ENCODE assay signal across 8 cellular contexts in genomic region chr10:72259491-72260214, GRCh38. TPM values are rescaled to one million over a fixed set of nuclear protein-coding genes. Genes with fewer than 3 reads are reported as not detected.
A peak's percentile ranks its signal among the peaks of the same experiment; 100 is the strongest.
DNase-seq lines count a peak whose midpoint lies in the region; ATAC-seq, FAIRE-seq and TF ChIP-seq lines count a peak whose summit lies in the region.

No MANE protein-coding gene starts in this region.

- H3K79me2 ChIP-seq in PC-3 (ENCODE audit: low read length) (no peaks in the 10 kb centered on the region), H1 (ENCODE audit: control insufficient read depth in 1 of 2, insufficient read depth in 2 of 2, low read length in 2 of 2) (no peaks in the 10 kb centered on the region)

- H4K91ac ChIP-seq in H1 (replicated peaks; ENCODE audit: insufficient read length, low read length), result peak overlapping the region; percentile 79

- H4K20me1 ChIP-seq in PC-3 (ENCODE audit: low read length) (no peaks in the 10 kb centered on the region), H1 (replicated peaks in 1 of 2; ENCODE audit: control insufficient read depth in 1 of 2, insufficient read depth in 2 of 2, low read length in 2 of 2) (no peaks in the 10 kb centered on the region)

- H2BK12ac ChIP-seq in H1 (ENCODE audit: low read depth, low read length), result peak overlapping the region; percentile 99

- peak overlapping the region; percentile 97 for H2BK5ac ChIP-seq in H1 (ENCODE audit: low read depth, low read length)

- no peaks in the 10 kb centered on the region for H3K9me3 ChIP-seq in PC-3 (ENCODE audit: low read length)
- H3K9me3 ChIP-seq in H1 (ENCODE audit: insufficient read depth in 2 of 2, low read depth in 1 of 2, low read length in 1 of 2), result no peaks in the 10 kb centered on the region

- H3K4me3 ChIP-seq in PC-3 (ENCODE audit: low read length), result no peak overlapping the region
- no peak overlapping the region; a peak in 1 of 8 replicates for H3K4me3 ChIP-seq in H1 (ENCODE audit: extremely low read depth in 1 of 4, insufficient read depth in 2 of 4, low read depth in 3 of 4, low read length in 4 of 4)
- H3K4me3 ChIP-seq in H7 (ENCODE audit: insufficient read depth, low read depth, low read length), result no peak overlapping the region

- 80% methylated on average over 4 of the region's 4 CpGs; no CpG with 5 or more reads in 1 of the 2 experiments for WGBS in H1 (ENCODE audit: extremely low coverage in 1 of 2, insufficient coverage in 1 of 2, insufficient read length in 1 of 2, insufficient replicate concordance in 2 of 2, low coverage in 1 of 2, low lambda C conversion rate in 2 of 2, missing lambda C conversion rate in 1 of 2), 2 experiments

- H4K8ac ChIP-seq in H1 (ENCODE audit: extremely low read depth, insufficient read depth, low read length), result no peak overlapping the region

- no peaks in the 10 kb centered on the region for H3K27me3 ChIP-seq in PC-3 (ENCODE audit: low read length)
- no peaks in the 10 kb centered on the region for H3K27me3 ChIP-seq in H1 (replicated peaks in 1 of 4; ENCODE audit: control insufficient read depth in 3 of 4, extremely low read depth in 1 of 4, insufficient read depth in 3 of 4, low read length in 3 of 4)
- no peaks in the 10 kb centered on the region for H3K27me3 ChIP-seq in H7 (ENCODE audit: control insufficient read depth, insufficient read depth, low read length)

- H2AFZ ChIP-seq in PC-3 (ENCODE audit: low read length) (no peak overlapping the region), H1 (ENCODE audit: low read length) (no peak overlapping the region)

- DNase-seq in GM03348 (ENCODE audit: low spot score) (peak; percentile 61), PC-3 (no peak), H1 (ENCODE audit: low read depth in 1 of 2, low spot score in 2 of 2) (no peak), occipital lobe (lab: John Stamatoyannopoulos, UW) (peak; percentile 41), HEK293T (ENCODE audit: extremely low spot score) (no peak), DMS53 (lab: John Stamatoyannopoulos, UW) (no peak), H7 (no peak)

- H3K4me1 ChIP-seq in PC-3 (ENCODE audit: insufficient read depth, low read length), result peaks cover 19% of the 10 kb centered on the region
- peaks cover 15 to 32% (median 27%) of the 10 kb centered on the region in 4 experiments for H3K4me1 ChIP-seq in H1 (replicated peaks in 1 of 4; ENCODE audit: control insufficient read depth in 3 of 4, insufficient read depth in 4 of 4, low read length in 3 of 4)

- H2BK120ac ChIP-seq in H1 (replicated peaks; ENCODE audit: low read depth, low read length), result peak overlapping the region; percentile 71

- peak overlapping the region; percentile 98; the same call in 1 of the 2 replicates for H2BK20ac ChIP-seq in H1 (ENCODE audit: low read length)

- peak overlapping the region; percentile 84 for H4K5ac ChIP-seq in H1 (ENCODE audit: insufficient read length, low read depth, low read length)

- H3K4me2 ChIP-seq in PC-3 (ENCODE audit: low read length) (no peak overlapping the region), H1 (ENCODE audit: insufficient read depth in 1 of 2, low read depth in 2 of 2, low read length in 2 of 2) (peak overlapping the region in 1 of 2 experiments; percentile 74; a peak in 3 of 4 replicates)

- H3K79me1 ChIP-seq in H1 (ENCODE audit: low read depth, low read length), result no peaks in the 10 kb centered on the region

- H2AK5ac ChIP-seq in H1 (ENCODE audit: low read depth, low read length), result peak overlapping the region; percentile 18

- H3K9ac ChIP-seq in PC-3 (ENCODE audit: low read length), result peak overlapping the region; percentile 38; the same call in 1 of the 2 replicates
- peak overlapping the region in 3 of 4 experiments; percentile 5 to 62 (median 50); a peak in 2 of 7 replicates for H3K9ac ChIP-seq in H1 (replicated peaks in 1 of 4; ENCODE audit: extremely low read depth in 1 of 4, low read depth in 3 of 4, low read length in 3 of 4)

- H3K14ac ChIP-seq in H1 (ENCODE audit: insufficient read length), result no peak overlapping the region

- no peak for ATAC-seq in PC-3
- ATAC-seq in GM21576 (IDR thresholded peaks at IDR 0.05; ENCODE audit: unreplicated experiment), result no peak

- BruUV-seq in PC-3 (replicated peaks; lab: Mats Ljungman, UMichigan), result no TSS peak

- CTCF ChIA-PET in PC-3 (lab: Charles Lee), result interaction anchor here (0.6 kb wide), 1 partner anchor 14 kb away, joined by 3 read pairs; the partner anchor contains the start of gene DDIT4
- CTCF ChIA-PET in H1 (lab: Charles Lee; ENCODE audit: partially characterized antibody), result interaction anchor here (0.8 to 4.4 kb wide), 16 partner anchors 12 to 211 kb away, joined by 3 to 39 read pairs (median 5); partner anchors contain the start of gene DDIT4
- CTCF ChIA-PET in HEK293T (lab: Yijun Ruan, JAX), result interaction anchor here (0.6 to 1.3 kb wide), 3 partner anchors 16 to 134 kb away, joined by 3 to 5 read pairs (median 5); no protein-coding TSS in a partner anchor

- no peak for FAIRE-seq in H1 (lab: Jason Lieb, UNC)

- H3K27ac ChIP-seq in PC-3 (ENCODE audit: low read length), result peak overlapping the region; percentile 78
- H3K27ac ChIP-seq in H1 (ENCODE audit: low read depth, low read length), result peak overlapping the region; percentile 87

- H3K56ac ChIP-seq in H1 (replicated peaks; ENCODE audit: insufficient read length, low read depth, low read length), result no peak overlapping the region

- peak overlapping the region; percentile 95 for H3K18ac ChIP-seq in H1 (ENCODE audit: extremely low read depth, low read length)

- intact Hi-C loops in PC-3 (cut with micrococcal nuclease), result no loop called here

- no peak for TF ChIP-seq POLR2A in H1 (IDR thresholded peaks at IDR 0.05; ENCODE audit: control extremely low read depth in 1 of 2, low read depth in 2 of 2, low read length in 2 of 2)

- no peak for TF ChIP-seq RAD21 in H1 (IDR thresholded peaks at IDR 0.05 in 1 of 2, conservative IDR thresholded peaks at IDR 0.05 in 1 of 2; ENCODE audit: low read depth in 2 of 2, low read length in 2 of 2)

- H3F3A ChIP-seq in PC-3 (ENCODE audit: low read length, unreplicated experiment), result no peaks in the 10 kb centered on the region

- POLR2A ChIA-PET in PC-3 (lab: Charles Lee; ENCODE audit: unreplicated experiment), result no interaction called here
- POLR2A ChIA-PET in H1 (lab: Charles Lee; ENCODE audit: partially characterized antibody), result interaction anchor here (0.6 to 24.2 kb wide), 14 partner anchors 10 to 830 kb away, joined by 3 to 673 read pairs (median 6); partner anchors contain the start of gene DDIT4
- POLR2A ChIA-PET in HEK293T (lab: Yijun Ruan, JAX), result interaction anchor here (0.8 to 12.3 kb wide), 8 partner anchors 12 to 72 kb away, joined by 3 to 317 read pairs (median 5); partner anchors contain the start of genes ANAPC16, ASCC1 and DDIT4

- no peaks in the 10 kb centered on the region for H3K9me2 ChIP-seq in PC-3 (replicated peaks; ENCODE audit: low read length)

- H3K36me3 ChIP-seq in PC-3 (ENCODE audit: low read depth, low read length) (no peaks in the 10 kb centered on the region), H1 (ENCODE audit: control insufficient read depth in 2 of 4, insufficient read depth in 4 of 4, low read length in 3 of 4) (no peaks in the 10 kb centered on the region), H7 (replicated peaks; ENCODE audit: control insufficient read depth, insufficient read depth, low read length) (no peaks in the 10 kb centered on the region)

- TF ChIP-seq CTCF in PC-3 (conservative IDR thresholded peaks at IDR 0.05; ENCODE audit: low read depth, low read length) (no peak), H1 (IDR thresholded peaks at IDR 0.05; ENCODE audit: control extremely low read depth in 1 of 3, insufficient read depth in 1 of 3, low read depth in 1 of 3, low read length in 3 of 3) (no peak)

- TF ChIP-seq EP300 in H1 (IDR thresholded peaks at IDR 0.05; ENCODE audit: borderline replicate concordance in 1 of 2, low read depth in 2 of 2, low read length in 2 of 2), result no peak

- H3K4ac ChIP-seq in H1 (replicated peaks; ENCODE audit: insufficient read length, low read depth, low read length), result peak overlapping the region; percentile 69

- H3K23me2 ChIP-seq in H1 (ENCODE audit: low read depth, low read length), result peaks cover 4% of the 10 kb centered on the region; the same call in 1 of the 2 replicates

- no peak overlapping the region for H3K23ac ChIP-seq in H1 (ENCODE audit: insufficient read length)

- 0 out of 2 replicates have a peak overlapping the region, but pooled peaks have one; percentile 21 for H2BK15ac ChIP-seq in H1 (ENCODE audit: low read length)

RNA-seq across cellular contexts. Expression of gene DDIT4, which starts 14.1 kb away (rescaled TPM):
- total RNA-seq in PC-3 (2014; rRNA removed), result 68.9 and 94.2 TPM in 2 replicates
- 42.1 and 47.4 TPM in 2 replicates for total RNA-seq in H1 (2021; fragmentation: NEBNext Ultra II Directional; extraction: Animal tissue kit (Norgen Biotek cat#: 25700))
- polyA plus RNA-seq in H1 (2011; rRNA removed), result 108 and 187 TPM in 2 replicates
- 146 TPM for polyA plus RNA-seq in H1 (2011; cell fraction: cytosol; rRNA removed)
- polyA plus RNA-seq in H1 (2011; cell fraction: nucleus; rRNA removed), result 143 TPM
- 55.0 to 142 TPM (median 113 TPM) in 4 replicates for polyA plus RNA-seq in H1 (2012, experiment 1 of 2)
- 62.5 TPM for polyA plus RNA-seq in H1 (2012, experiment 2 of 2)
- 18.5 TPM for polyA plus RNA-seq in H1 (2013, experiment 1 of 2)
- polyA plus RNA-seq in H1 (2013, experiment 2 of 2), result 19.9 TPM
- polyA minus RNA-seq in H1 (2011; rRNA and poly(A)+ RNA removed), result 63.3 and 82.3 TPM in 2 replicates
- 113 TPM for polyA minus RNA-seq in H1 (2011; cell fraction: cytosol; rRNA and poly(A)+ RNA removed)
- polyA minus RNA-seq in H1 (2011; cell fraction: nucleus; rRNA and poly(A)+ RNA removed), result 186 TPM
- total RNA-seq in occipital lobe, result 30.6 TPM
- 54.2 and 123 TPM in 2 replicates for total RNA-seq in H7 (2014; rRNA removed; shearing (Covaris generic))

RNA-seq across cellular contexts. Expression of gene ASCC1, which starts 43.6 kb away (rescaled TPM):
- total RNA-seq in PC-3 (2014; rRNA removed), result 15.7 and 24.3 TPM in 2 replicates
- 30.2 and 35.8 TPM in 2 replicates for total RNA-seq in H1 (2021; fragmentation: NEBNext Ultra II Directional; extraction: Animal tissue kit (Norgen Biotek cat#: 25700))
- polyA plus RNA-seq in H1 (2011; rRNA removed), result 13.7 and 25.6 TPM in 2 replicates
- 21.2 TPM for polyA plus RNA-seq in H1 (2011; cell fraction: cytosol; rRNA removed)
- 8.3 TPM for polyA plus RNA-seq in H1 (2011; cell fraction: nucleus; rRNA removed)
- 27.9 to 42.2 TPM (median 30.6 TPM) in 4 replicates for polyA plus RNA-seq in H1 (2012, experiment 1 of 2)
- 4.2 TPM for polyA plus RNA-seq in H1 (2012, experiment 2 of 2)
- polyA plus RNA-seq in H1 (2013, experiment 1 of 2), result 31.2 TPM
- 32.0 TPM for polyA plus RNA-seq in H1 (2013, experiment 2 of 2)
- polyA minus RNA-seq in H1 (2011; rRNA and poly(A)+ RNA removed), result 28.0 and 35.9 TPM in 2 replicates
- 22.5 TPM for polyA minus RNA-seq in H1 (2011; cell fraction: cytosol; rRNA and poly(A)+ RNA removed)
- polyA minus RNA-seq in H1 (2011; cell fraction: nucleus; rRNA and poly(A)+ RNA removed), result 27.0 TPM
- total RNA-seq in occipital lobe, result 31.2 TPM
- total RNA-seq in H7 (2014; rRNA removed; shearing (Covaris generic)), result 28.0 and 35.4 TPM in 2 replicates

RNA-seq across cellular contexts. Expression of gene ANAPC16, which starts 43.8 kb away (rescaled TPM):
- 19.2 and 23.9 TPM in 2 replicates for total RNA-seq in PC-3 (2014; rRNA removed)
- 56.2 and 57.4 TPM in 2 replicates for total RNA-seq in H1 (2021; fragmentation: NEBNext Ultra II Directional; extraction: Animal tissue kit (Norgen Biotek cat#: 25700))
- polyA plus RNA-seq in H1 (2011; rRNA removed), result 33.6 and 53.1 TPM in 2 replicates
- 68.5 TPM for polyA plus RNA-seq in H1 (2011; cell fraction: cytosol; rRNA removed)
- polyA plus RNA-seq in H1 (2011; cell fraction: nucleus; rRNA removed), result 24.3 TPM
- polyA plus RNA-seq in H1 (2012, experiment 1 of 2), result 51.6 to 58.4 TPM (median 55.8 TPM) in 4 replicates
- polyA plus RNA-seq in H1 (2012, experiment 2 of 2), result 12.7 TPM
- polyA plus RNA-seq in H1 (2013, experiment 1 of 2), result 43.7 TPM
- polyA plus RNA-seq in H1 (2013, experiment 2 of 2), result 47.2 TPM
- 18.3 and 23.7 TPM in 2 replicates for polyA minus RNA-seq in H1 (2011; rRNA and poly(A)+ RNA removed)
- 13.5 TPM for polyA minus RNA-seq in H1 (2011; cell fraction: cytosol; rRNA and poly(A)+ RNA removed)
- polyA minus RNA-seq in H1 (2011; cell fraction: nucleus; rRNA and poly(A)+ RNA removed), result 11.6 TPM
- 34.2 TPM for total RNA-seq in occipital lobe
- total RNA-seq in H7 (2014; rRNA removed; shearing (Covaris generic)), result 56.6 and 79.0 TPM in 2 replicates

Comparison
In these comparisons a context has a peak if more than half of its experiments do, and no peak if none do; other contexts are left out.
1. DNase-seq: peak in GM03348 (single experiment) and occipital lobe (single experiment); none in PC-3 (single experiment), H1 (0 of 2), HEK293T (single experiment), DMS53 (single experiment) and H7 (single experiment).